ENCODE assay signal across 13 cellular contexts in the genomic region with DNA sequence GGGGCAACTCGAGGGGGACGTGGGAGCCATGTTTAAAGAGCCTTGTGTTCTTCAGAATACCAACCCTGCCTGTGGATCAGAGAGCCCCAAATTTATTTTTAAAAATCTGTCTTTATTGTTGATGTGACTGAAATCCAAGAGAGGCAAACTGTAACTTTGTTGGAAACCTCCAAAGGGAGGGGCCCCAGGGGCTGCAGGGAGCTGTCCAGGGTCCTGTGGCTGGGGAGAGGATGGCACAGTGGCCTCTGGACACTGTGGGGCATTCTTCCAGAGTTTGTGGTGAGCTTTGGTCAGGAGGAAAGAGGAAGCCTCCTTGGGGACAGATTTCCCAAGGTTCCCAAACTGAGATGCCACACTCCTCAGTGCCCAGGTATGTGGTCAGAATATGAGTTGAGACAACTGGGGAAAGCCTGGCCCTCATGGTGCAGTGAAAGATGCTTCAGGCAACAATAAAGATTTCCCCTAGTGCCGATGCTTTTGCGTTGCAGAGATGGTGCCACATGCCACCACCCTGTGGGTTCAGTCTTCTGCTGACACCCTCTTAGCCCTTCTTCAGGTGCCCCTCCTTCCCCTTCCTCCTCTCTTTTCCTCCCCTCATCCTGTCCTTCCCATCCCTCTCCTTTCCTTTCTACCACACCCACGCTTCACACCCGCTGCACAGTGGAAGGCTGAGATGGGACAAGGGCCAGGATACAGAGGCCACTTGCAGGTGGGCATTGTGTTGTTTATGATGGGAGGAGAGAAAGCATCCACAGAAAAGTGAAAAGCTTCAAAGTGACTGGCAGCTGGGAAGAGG.
DNase-seq lines count a peak whose midpoint lies in the region; ATAC-seq lines count a peak whose summit lies in the region.
"Had no signal": no experiment of that assay in that cellular context is flagged by ENCODE, and none has a peak within 500 bp of the region (broad histone marks: within the 10 kb centered on the region; RNA-seq: fewer than 3 reads in every experiment).

No MANE protein-coding gene starts in this region.

- peak; percentile 32 for DNase-seq in AG08395 (ENCODE audit: low spot score)
- peak; percentile 47 for DNase-seq in GM23248
- DNase-seq in RPMI7951 (ENCODE audit: low read depth): peak; percentile 25
- peak; percentile 4 for DNase-seq in kidney glomerular epithelial cell (lab: John Stamatoyannopoulos, UW)
- DNase-seq in DMS53 treated with DMSO at 0.1 percent for 48 hours (lab: John Stamatoyannopoulos, UW; ENCODE audit: unreplicated experiment): no peak
- no peak for DNase-seq in stimulated activated naive CD4-positive, alpha-beta T cell (lab: John Stamatoyannopoulos, UW)
- DNase-seq: activated CD4-positive, alpha-beta T cell treated with anti-CD3 and anti-CD28 coated beads, Interleukin-2, amount 50 U/mL, for 48 hours; activated naive CD4-positive, alpha-beta T cell treated with anti-CD3 and anti-CD28 coated beads, Interleukin-2, amount 50 U/mL, for 16 hours; psoas muscle; stimulated activated CD4-positive, alpha-beta T cell treated with anti-CD3 and anti-CD28 coated beads, Interleukin-4, amount 100 ng/mL, for 24 hours; T-cell had no signal

- H3K4me2 ChIP-seq in GM23248 (ENCODE audit: unreplicated experiment): no peak overlapping the region

- H3K36me3 ChIP-seq in GM23248 (ENCODE audit: low read depth): no peaks in the 10 kb centered on the region

- H3K27ac ChIP-seq in GM23248: no peak overlapping the region
- H3K27ac ChIP-seq: psoas muscle had no signal

- H3K79me2 ChIP-seq in GM23248 (ENCODE audit: insufficient read depth): no peaks in the 10 kb centered on the region

- no peaks in the 10 kb centered on the region for H4K20me1 ChIP-seq in GM23248 (ENCODE audit: insufficient read depth)

- no peak overlapping the region for H2AFZ ChIP-seq in GM23248

- H3K9ac ChIP-seq in GM23248: no peak overlapping the region

- H3K9me2 ChIP-seq in GM23248 (ENCODE audit: insufficient read depth): no peaks in the 10 kb centered on the region

- H3K9me3 ChIP-seq in GM23248 (ENCODE audit: low read depth): no peaks in the 10 kb centered on the region
- H3K9me3 ChIP-seq: psoas muscle had no signal

- H3K4me1 ChIP-seq in GM23248 (ENCODE audit: insufficient read depth): peaks cover 2% of the 10 kb centered on the region; the same call in 1 of the 2 replicates
- H3K4me1 ChIP-seq: psoas muscle had no signal

- WGBS in GM23248 (ENCODE audit: low coverage in 1 of 2, low lambda C conversion rate in 2 of 2, missing lambda C conversion rate in 2 of 2), 2 experiments: 35 to 42% methylated on average over 6 of the region's 6 CpGs

- H3F3A ChIP-seq in GM23248 (ENCODE audit: insufficient read depth): peaks cover 6% of the 10 kb centered on the region; the same call in 1 of the 2 replicates

- 0 out of 2 replicates have a peak, but pooled peaks cover 4% of the 10 kb centered on the region for H3K27me3 ChIP-seq in GM23248 (replicated peaks; ENCODE audit: insufficient read depth)

- in situ Hi-C loops in GM23248 (cut with MboI): no loop called here

- no peak overlapping the region for H3K4me3 ChIP-seq in GM23248
- H3K4me3 ChIP-seq: psoas muscle had no signal

- ATAC-seq in HG03045 (IDR thresholded peaks at IDR 0.05; ENCODE audit: unreplicated experiment) (no peak), GM21576 (IDR thresholded peaks at IDR 0.05; ENCODE audit: unreplicated experiment) (no peak)
- ATAC-seq: psoas muscle, T-cell had no signal

Comparison
In these comparisons a context has a peak if more than half of its experiments do, and no peak if none do; other contexts are left out.
1. DNase-seq: peak in AG08395 (single experiment), GM23248 (single experiment), RPMI7951 (single experiment) and kidney glomerular epithelial cell (single experiment); none in DMS53 treated with DMSO at 0.1 percent for 48 hours (single experiment) and stimulated activated naive CD4-positive, alpha-beta T cell (0 of 6).